1 cellular context compared by ENCODE assay signal in genomic region chr5:113378486-113378885, GRCh38.
TF ChIP-seq lines count a peak whose summit lies in the region.

No MANE protein-coding gene starts in this region.

TF ChIP-seq in IMR-90, 13 proteins besides CTCF, POLR2A, EP300 and RAD21:
- TF ChIP-seq BHLHE40 (IDR thresholded peaks at IDR 0.05; ENCODE audit: low read depth, low read length) = no peak
- no peak for TF ChIP-seq CEBPB (IDR thresholded peaks at IDR 0.05; ENCODE audit: low read depth, low read length)
- TF ChIP-seq CHD1 (IDR thresholded peaks at IDR 0.05; ENCODE audit: low read depth, low read length) = no peak
- TF ChIP-seq MAZ (IDR thresholded peaks at IDR 0.05; ENCODE audit: borderline replicate concordance, low read depth, low read length) = no peak
- TF ChIP-seq ELK1 (IDR thresholded peaks at IDR 0.05; ENCODE audit: borderline replicate concordance, low read depth, low read length) = no peak
- TF ChIP-seq RFX5 (IDR thresholded peaks at IDR 0.05; ENCODE audit: low read depth, low read length) = no peak
- no peak for TF ChIP-seq USF2 (IDR thresholded peaks at IDR 0.05; ENCODE audit: low read depth, low read length)
- no peak for TF ChIP-seq MAFK (IDR thresholded peaks at IDR 0.05; ENCODE audit: low read depth, low read length)
- TF ChIP-seq NFE2L2 (IDR thresholded peaks at IDR 0.05; ENCODE audit: low read depth, low read length) = no peak
- TF ChIP-seq FOS (IDR thresholded peaks at IDR 0.05; ENCODE audit: low read depth, low read length) = no peak
